1 cellular context compared by ENCODE assay signal in the genomic region with DNA sequence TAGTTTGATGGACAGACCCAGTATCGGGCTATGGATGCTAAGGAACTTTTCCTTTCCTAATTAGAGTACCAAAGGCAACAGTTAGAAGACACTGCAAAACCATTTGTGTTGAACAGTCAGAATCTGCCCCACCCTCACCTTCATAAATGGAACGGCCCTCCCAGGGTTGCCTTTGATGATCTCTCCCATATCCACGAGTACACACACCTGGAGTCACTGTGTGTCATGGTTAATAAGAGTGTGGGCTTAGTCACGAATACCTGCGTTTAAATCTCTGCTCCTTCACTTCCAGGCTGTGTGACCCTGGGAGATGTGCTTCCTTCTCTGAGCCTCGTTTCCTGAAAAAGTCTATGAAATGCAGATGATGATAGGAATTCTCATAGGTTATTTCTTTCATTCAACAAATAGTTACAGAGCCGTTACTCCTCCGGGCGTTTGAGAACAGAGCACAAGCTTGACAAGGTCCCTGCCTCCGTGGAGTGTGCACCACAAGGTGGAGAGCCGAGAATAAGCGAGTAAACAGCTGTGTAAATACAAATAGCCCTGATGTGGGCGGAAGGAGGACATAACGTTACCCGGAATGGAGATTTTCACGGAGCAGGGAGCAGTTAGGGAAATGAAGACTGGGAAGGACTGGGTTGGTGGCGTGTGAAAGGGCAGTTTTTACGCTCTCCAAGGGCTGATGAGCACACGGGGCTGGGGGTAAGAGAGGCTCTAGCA.
TF ChIP-seq lines count a peak whose summit lies in the region.

No MANE protein-coding gene starts in this region.

TF ChIP-seq in WTC11, 78 proteins besides CTCF, POLR2A, EP300 and RAD21 (continued from another document):
- TF ChIP-seq HMGXB4 (CRISPR knock-in tag; IDR thresholded peaks at IDR 0.05) (no peak), ZNF263 (CRISPR knock-in tag; IDR thresholded peaks at IDR 0.05; ENCODE audit: low read depth) (no peak), IRF1 (CRISPR knock-in tag; IDR thresholded peaks at IDR 0.05) (no peak), EMX1 (CRISPR knock-in tag; IDR thresholded peaks at IDR 0.05) (no peak)
- TF ChIP-seq, protein P1, sequence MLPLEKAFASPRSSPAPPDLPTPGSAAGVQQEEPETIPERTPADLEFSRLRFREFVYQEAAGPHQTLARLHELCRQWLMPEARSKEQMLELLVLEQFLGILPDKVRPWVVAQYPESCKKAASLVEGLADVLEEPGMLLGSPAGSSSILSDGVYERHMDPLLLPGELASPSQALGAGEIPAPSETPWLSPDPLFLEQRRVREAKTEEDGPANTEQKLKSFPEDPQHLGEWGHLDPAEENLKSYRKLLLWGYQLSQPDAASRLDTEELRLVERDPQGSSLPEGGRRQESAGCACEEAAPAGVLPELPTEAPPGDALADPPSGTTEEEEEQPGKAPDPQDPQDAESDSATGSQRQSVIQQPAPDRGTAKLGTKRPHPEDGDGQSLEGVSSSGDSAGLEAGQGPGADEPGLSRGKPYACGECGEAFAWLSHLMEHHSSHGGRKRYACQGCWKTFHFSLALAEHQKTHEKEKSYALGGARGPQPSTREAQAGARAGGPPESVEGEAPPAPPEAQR (CRISPR knock-in tag; IDR thresholded peaks at IDR 0.05), result no peak
